ENCODE assay signal across 18 cellular contexts in the genomic region with DNA sequence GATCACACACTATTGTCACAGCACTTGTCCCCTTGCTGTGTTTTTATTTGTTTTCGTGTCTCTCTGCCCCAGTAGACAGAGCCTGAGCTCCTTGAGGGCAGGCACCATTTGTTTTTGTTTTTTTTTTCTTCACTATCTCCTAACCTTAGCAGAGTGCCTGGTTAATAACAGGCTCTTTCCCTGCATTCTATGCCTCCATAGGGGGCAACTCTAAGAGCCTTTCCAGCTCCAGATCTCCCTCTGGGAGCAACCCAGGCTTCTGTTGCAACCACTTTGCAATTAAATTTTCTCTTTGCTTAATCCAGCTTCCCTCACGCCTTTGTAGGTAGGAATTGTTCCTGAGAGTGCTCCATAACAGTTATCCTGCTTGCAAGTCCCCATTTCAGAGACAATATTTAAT.
"Had no signal": no experiment of that assay in that cellular context is flagged by ENCODE, and none has a peak within 500 bp of the region (broad histone marks: within the 10 kb centered on the region; RNA-seq: fewer than 3 reads in every experiment).

No MANE protein-coding gene starts in this region.

- H3K4me1 Mint-ChIP-seq: activated naive CD8-positive, alpha-beta T cell treated with anti-CD3 and anti-CD28 coated beads, Interleukin-2, amount 10 ng/mL, durations not matched to agents 7 days and 5 days; naive B cell; stimulated activated memory B cell treated with anti-CD40 and anti-IgM and Interleukin-4, amounts not matched to agents 10 μg/mL and 1 μg/mL and 100 μg/mL, for 72 hours had no signal

- H3K9me3 Mint-ChIP-seq: dendritic cell treated with granulocyte-macrophage colony-stimulating factor and Interleukin-4, amounts not matched to agents 40 ng/mL and 50 ng/mL, for 4 days had no signal

- H3K27ac Mint-ChIP-seq: activated naive CD8-positive, alpha-beta T cell treated with anti-CD3 and anti-CD28 coated beads, Interleukin-2, amount 10 ng/mL, durations not matched to agents 7 days and 5 days; dendritic cell treated with granulocyte-macrophage colony-stimulating factor and Interleukin-4, amounts not matched to agents 40 ng/mL and 50 ng/mL, for 4 days; naive B cell; stimulated activated memory B cell treated with anti-CD40 and anti-IgM and Interleukin-4, amounts not matched to agents 10 μg/mL and 1 μg/mL and 100 μg/mL, for 72 hours; T-helper 2 cell treated with Interferon-gamma antibody and Interleukin-4, amounts not matched to agents 5 μg/mL and 100 μg/mL, for 36 hours had no signal

- H3K4me3 ChIP-seq: gastrocnemius medialis, heart right ventricle, tibial nerve had no signal

- H3K9me3 ChIP-seq: gastrocnemius medialis, heart right ventricle, tibial nerve had no signal

- DNase-seq: activated CD4-positive, alpha-beta T cell treated with anti-CD3 and anti-CD28 coated beads, Interleukin-2, amount 50 U/mL, for 1 hour; activated CD8-positive, alpha-beta memory T cell treated with anti-CD3 and anti-CD28 coated beads for 24 hours; activated naive CD4-positive, alpha-beta T cell; activated naive CD8-positive, alpha-beta T cell treated with anti-CD3 and anti-CD28 coated beads, Interleukin-2, amount 10 ng/mL, durations not matched to agents 7 days and 5 days; anterior cingulate cortex; gastrocnemius medialis; heart right ventricle; islet precursor cell; naive B cell; nucleus accumbens; posterior cingulate gyrus; retina; SW 1271 had no signal

- ATAC-seq: gastrocnemius medialis; heart right ventricle; left lobe of liver; stimulated activated memory B cell treated with anti-CD40 and anti-IgM and Interleukin-4, amounts not matched to agents 10 μg/mL and 1 μg/mL and 100 μg/mL, for 72 hours had no signal

- H3K36me3 Mint-ChIP-seq: activated naive CD8-positive, alpha-beta T cell treated with anti-CD3 and anti-CD28 coated beads, Interleukin-2, amount 10 ng/mL, durations not matched to agents 7 days and 5 days; naive B cell; stimulated activated memory B cell treated with anti-CD40 and anti-IgM and Interleukin-4, amounts not matched to agents 10 μg/mL and 1 μg/mL and 100 μg/mL, for 72 hours had no signal

- H3K36me3 ChIP-seq: gastrocnemius medialis, heart right ventricle, tibial nerve had no signal

- H3K27ac ChIP-seq: gastrocnemius medialis, tibial nerve had no signal

- H3K27me3 ChIP-seq: gastrocnemius medialis, heart right ventricle, tibial nerve had no signal

- H3K27me3 Mint-ChIP-seq: activated naive CD8-positive, alpha-beta T cell treated with anti-CD3 and anti-CD28 coated beads, Interleukin-2, amount 10 ng/mL, durations not matched to agents 7 days and 5 days; dendritic cell treated with granulocyte-macrophage colony-stimulating factor and Interleukin-4, amounts not matched to agents 40 ng/mL and 50 ng/mL, for 4 days; naive B cell; stimulated activated memory B cell treated with anti-CD40 and anti-IgM and Interleukin-4, amounts not matched to agents 10 μg/mL and 1 μg/mL and 100 μg/mL, for 72 hours had no signal

- H3K4me3 Mint-ChIP-seq: activated naive CD8-positive, alpha-beta T cell treated with anti-CD3 and anti-CD28 coated beads, Interleukin-2, amount 10 ng/mL, durations not matched to agents 7 days and 5 days; dendritic cell treated with granulocyte-macrophage colony-stimulating factor and Interleukin-4, amounts not matched to agents 40 ng/mL and 50 ng/mL, for 4 days; naive B cell; stimulated activated memory B cell treated with anti-CD40 and anti-IgM and Interleukin-4, amounts not matched to agents 10 μg/mL and 1 μg/mL and 100 μg/mL, for 72 hours; T-helper 2 cell treated with Interferon-gamma antibody and Interleukin-4, amounts not matched to agents 5 μg/mL and 100 μg/mL, for 36 hours had no signal
